ENCODE assay signal across 18 cellular contexts in genomic region chr6:93124226-93124625, GRCh38.
"Had no signal": no experiment of that assay in that cellular context is flagged by ENCODE, and none has a peak within 500 bp of the region (broad histone marks: within the 10 kb centered on the region; RNA-seq: fewer than 3 reads in every experiment).

No MANE protein-coding gene starts in this region.

- H3K27me3 ChIP-seq: gastroesophageal sphincter, heart left ventricle, sigmoid colon, spleen, testis, upper lobe of left lung had no signal

- DNase-seq: activated CD4-positive, alpha-beta T cell treated with anti-CD3 and anti-CD28 coated beads for 36 hours; activated CD4-positive, alpha-beta T cell treated with anti-CD3 and anti-CD28 coated beads, Interleukin-2, amount 50 U/mL, for 48 hours; amniotic stem cell; caudate nucleus; dorsolateral prefrontal cortex; endodermal cell; heart left ventricle; left ventricle myocardium superior; mucosa of descending colon; naive thymus-derived CD4-positive, alpha-beta T cell; sigmoid colon; spleen; stimulated activated CD4-positive, alpha-beta T cell treated with anti-CD3 and anti-CD28 coated beads, Interleukin-4, amount 100 ng/mL, for 4 hours; SW 1271; testis; upper lobe of left lung had no signal

- H3K4me3 ChIP-seq: dorsolateral prefrontal cortex, gastroesophageal sphincter, heart left ventricle, mucosa of descending colon, sigmoid colon, spleen, testis, upper lobe of left lung had no signal

- ATAC-seq: activated CD4-positive, alpha-beta T cell treated with anti-CD3 and anti-CD28 coated beads for 36 hours; gastroesophageal sphincter; heart left ventricle; left ventricle myocardium superior; mucosa of descending colon; naive thymus-derived CD4-positive, alpha-beta T cell; stimulated activated memory B cell treated with anti-CD40 and anti-IgM and Interleukin-4, amounts not matched to agents 10 μg/mL and 1 μg/mL and 100 μg/mL, for 72 hours had no signal

- H3K27ac ChIP-seq: dorsolateral prefrontal cortex, gastroesophageal sphincter, heart left ventricle, sigmoid colon, spleen, testis, upper lobe of left lung had no signal

- H3K36me3 ChIP-seq: gastroesophageal sphincter, heart left ventricle, sigmoid colon, spleen, upper lobe of left lung had no signal

- H3K4me1 ChIP-seq: gastroesophageal sphincter, heart left ventricle, sigmoid colon, spleen, testis, upper lobe of left lung had no signal

- H3K9me3 ChIP-seq: mucosa of descending colon, sigmoid colon, testis, upper lobe of left lung had no signal
